1 cellular context compared by ENCODE assay signal in the genomic region with DNA sequence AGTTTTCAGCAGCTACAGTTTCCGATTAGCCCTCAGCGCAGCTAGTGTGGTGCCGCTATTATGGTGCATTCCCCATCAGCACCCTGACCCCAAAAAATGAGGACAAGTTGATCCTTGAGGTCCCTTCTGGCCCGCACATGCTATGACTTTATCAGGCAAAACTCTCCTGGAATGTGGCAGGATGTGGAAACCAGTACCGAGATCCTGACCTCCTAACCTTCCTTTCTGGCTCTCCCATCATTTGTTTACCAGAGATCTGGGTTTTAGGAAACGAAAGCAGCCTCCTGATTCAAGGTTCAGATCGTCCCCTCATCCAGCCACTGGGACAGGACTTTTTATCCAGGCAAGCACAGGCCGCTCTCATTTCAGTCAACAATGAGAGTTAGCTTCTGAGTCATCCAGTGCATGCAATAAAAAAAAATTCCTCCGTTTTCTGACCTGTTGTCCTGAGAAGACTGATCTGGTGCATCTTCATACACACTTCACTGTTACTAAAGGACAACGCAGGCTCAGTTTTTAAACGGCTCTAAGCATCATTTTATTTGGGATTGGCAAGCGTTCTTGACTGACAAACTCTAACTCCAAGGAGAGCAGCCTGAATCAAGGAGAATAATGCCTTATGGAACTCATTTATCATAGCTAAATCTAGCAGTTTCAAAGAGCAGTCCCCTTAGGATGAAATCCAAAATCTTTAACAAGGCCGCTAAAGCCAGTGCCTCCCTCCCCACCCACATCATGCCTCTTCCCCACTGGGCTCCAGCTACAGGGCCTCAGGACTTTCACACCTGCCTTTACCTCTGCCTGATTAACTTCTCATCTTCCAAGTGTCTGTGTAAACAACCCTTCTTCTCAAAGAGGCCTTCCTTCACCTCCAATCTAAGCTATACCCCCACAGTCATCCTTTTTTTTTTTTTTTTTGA.
TF ChIP-seq lines count a peak whose summit lies in the region.

No MANE protein-coding gene starts in this region.

TF ChIP-seq in HepG2, 621 proteins besides CTCF, POLR2A, EP300 and RAD21 (continued from another document and continues in another):
- TF ChIP-seq, protein P1, sequence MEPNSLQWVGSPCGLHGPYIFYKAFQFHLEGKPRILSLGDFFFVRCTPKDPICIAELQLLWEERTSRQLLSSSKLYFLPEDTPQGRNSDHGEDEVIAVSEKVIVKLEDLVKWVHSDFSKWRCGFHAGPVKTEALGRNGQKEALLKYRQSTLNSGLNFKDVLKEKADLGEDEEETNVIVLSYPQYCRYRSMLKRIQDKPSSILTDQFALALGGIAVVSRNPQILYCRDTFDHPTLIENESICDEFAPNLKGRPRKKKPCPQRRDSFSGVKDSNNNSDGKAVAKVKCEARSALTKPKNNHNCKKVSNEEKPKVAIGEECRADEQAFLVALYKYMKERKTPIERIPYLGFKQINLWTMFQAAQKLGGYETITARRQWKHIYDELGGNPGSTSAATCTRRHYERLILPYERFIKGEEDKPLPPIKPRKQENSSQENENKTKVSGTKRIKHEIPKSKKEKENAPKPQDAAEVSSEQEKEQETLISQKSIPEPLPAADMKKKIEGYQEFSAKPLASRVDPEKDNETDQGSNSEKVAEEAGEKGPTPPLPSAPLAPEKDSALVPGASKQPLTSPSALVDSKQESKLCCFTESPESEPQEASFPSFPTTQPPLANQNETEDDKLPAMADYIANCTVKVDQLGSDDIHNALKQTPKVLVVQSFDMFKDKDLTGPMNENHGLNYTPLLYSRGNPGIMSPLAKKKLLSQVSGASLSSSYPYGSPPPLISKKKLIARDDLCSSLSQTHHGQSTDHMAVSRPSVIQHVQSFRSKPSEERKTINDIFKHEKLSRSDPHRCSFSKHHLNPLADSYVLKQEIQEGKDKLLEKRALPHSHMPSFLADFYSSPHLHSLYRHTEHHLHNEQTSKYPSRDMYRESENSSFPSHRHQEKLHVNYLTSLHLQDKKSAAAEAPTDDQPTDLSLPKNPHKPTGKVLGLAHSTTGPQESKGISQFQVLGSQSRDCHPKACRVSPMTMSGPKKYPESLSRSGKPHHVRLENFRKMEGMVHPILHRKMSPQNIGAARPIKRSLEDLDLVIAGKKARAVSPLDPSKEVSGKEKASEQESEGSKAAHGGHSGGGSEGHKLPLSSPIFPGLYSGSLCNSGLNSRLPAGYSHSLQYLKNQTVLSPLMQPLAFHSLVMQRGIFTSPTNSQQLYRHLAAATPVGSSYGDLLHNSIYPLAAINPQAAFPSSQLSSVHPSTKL (CRISPR knock-in tag; IDR thresholded peaks at IDR 0.05), result peak; percentile 92
- TF ChIP-seq ERF (CRISPR knock-in tag; IDR thresholded peaks at IDR 0.05) (peak; percentile 81; the same call in 1 of the 2 replicates), MBNL3 (CRISPR knock-in tag; conservative IDR thresholded peaks at IDR 0.05) (no peak), SOX5 (CRISPR knock-in tag; IDR thresholded peaks at IDR 0.05; ENCODE audit: borderline replicate concordance) (peak; percentile 82), CHD2 (IDR thresholded peaks at IDR 0.05; ENCODE audit: low read depth, low read length) (no peak), ZNF30 (CRISPR knock-in tag; IDR thresholded peaks at IDR 0.05) (no peak), AGO1 (IDR thresholded peaks at IDR 0.05; ENCODE audit: low read depth, low read length, poor library complexity, severe bottlenecking) (no peak), PRMT3 (CRISPR knock-in tag; IDR thresholded peaks at IDR 0.05; ENCODE audit: borderline replicate concordance, low read depth) (no peak), ZNF431 (CRISPR knock-in tag; IDR thresholded peaks at IDR 0.05; ENCODE audit: borderline replicate concordance, low read depth) (no peak), ZNF136 (CRISPR knock-in tag; IDR thresholded peaks at IDR 0.05; ENCODE audit: low read depth) (no peak), KAT7 (CRISPR knock-in tag; IDR thresholded peaks at IDR 0.05; ENCODE audit: borderline replicate concordance) (no peak), ZNF546 (CRISPR knock-in tag; conservative IDR thresholded peaks at IDR 0.05) (no peak), ZNF839 (CRISPR knock-in tag; IDR thresholded peaks at IDR 0.05; ENCODE audit: borderline replicate concordance) (no peak), ARNT (IDR thresholded peaks at IDR 0.05) (no peak), ZNF274 (CRISPR knock-in tag; IDR thresholded peaks at IDR 0.05) (no peak), BCL6 (CRISPR knock-in tag; IDR thresholded peaks at IDR 0.05) (peak; percentile 82), ZNF263 (CRISPR knock-in tag; IDR thresholded peaks at IDR 0.05) (no peak), PCBP2 (optimal IDR thresholded peaks at IDR 0.05; ENCODE audit: low read depth, low read length, poor library complexity, severe bottlenecking) (no peak), HMGA1 (CRISPR knock-in tag; conservative IDR thresholded peaks at IDR 0.05) (no peak), ZSCAN21 (CRISPR knock-in tag; IDR thresholded peaks at IDR 0.05; ENCODE audit: borderline replicate concordance) (0 out of 2 replicates have a peak, but pooled peaks have one; percentile 51)
- TF ChIP-seq, protein P2, sequence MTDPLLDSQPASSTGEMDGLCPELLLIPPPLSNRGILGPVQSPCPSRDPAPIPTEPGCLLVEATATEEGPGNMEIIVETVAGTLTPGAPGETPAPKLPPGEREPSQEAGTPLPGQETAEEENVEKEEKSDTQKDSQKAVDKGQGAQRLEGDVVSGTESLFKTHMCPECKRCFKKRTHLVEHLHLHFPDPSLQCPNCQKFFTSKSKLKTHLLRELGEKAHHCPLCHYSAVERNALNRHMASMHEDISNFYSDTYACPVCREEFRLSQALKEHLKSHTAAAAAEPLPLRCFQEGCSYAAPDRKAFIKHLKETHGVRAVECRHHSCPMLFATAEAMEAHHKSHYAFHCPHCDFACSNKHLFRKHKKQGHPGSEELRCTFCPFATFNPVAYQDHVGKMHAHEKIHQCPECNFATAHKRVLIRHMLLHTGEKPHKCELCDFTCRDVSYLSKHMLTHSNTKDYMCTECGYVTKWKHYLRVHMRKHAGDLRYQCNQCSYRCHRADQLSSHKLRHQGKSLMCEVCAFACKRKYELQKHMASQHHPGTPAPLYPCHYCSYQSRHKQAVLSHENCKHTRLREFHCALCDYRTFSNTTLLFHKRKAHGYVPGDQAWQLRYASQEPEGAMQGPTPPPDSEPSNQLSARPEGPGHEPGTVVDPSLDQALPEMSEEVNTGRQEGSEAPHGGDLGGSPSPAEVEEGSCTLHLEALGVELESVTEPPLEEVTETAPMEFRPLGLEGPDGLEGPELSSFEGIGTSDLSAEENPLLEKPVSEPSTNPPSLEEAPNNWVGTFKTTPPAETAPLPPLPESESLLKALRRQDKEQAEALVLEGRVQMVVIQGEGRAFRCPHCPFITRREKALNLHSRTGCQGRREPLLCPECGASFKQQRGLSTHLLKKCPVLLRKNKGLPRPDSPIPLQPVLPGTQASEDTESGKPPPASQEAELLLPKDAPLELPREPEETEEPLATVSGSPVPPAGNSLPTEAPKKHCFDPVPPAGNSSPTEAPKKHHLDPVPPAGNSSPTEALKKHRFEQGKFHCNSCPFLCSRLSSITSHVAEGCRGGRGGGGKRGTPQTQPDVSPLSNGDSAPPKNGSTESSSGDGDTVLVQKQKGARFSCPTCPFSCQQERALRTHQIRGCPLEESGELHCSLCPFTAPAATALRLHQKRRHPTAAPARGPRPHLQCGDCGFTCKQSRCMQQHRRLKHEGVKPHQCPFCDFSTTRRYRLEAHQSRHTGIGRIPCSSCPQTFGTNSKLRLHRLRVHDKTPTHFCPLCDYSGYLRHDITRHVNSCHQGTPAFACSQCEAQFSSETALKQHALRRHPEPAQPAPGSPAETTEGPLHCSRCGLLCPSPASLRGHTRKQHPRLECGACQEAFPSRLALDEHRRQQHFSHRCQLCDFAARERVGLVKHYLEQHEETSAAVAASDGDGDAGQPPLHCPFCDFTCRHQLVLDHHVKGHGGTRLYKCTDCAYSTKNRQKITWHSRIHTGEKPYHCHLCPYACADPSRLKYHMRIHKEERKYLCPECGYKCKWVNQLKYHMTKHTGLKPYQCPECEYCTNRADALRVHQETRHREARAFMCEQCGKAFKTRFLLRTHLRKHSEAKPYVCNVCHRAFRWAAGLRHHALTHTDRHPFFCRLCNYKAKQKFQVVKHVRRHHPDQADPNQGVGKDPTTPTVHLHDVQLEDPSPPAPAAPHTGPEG (CRISPR knock-in tag; IDR thresholded peaks at IDR 0.05), result no peak
- TF ChIP-seq, protein P3, sequence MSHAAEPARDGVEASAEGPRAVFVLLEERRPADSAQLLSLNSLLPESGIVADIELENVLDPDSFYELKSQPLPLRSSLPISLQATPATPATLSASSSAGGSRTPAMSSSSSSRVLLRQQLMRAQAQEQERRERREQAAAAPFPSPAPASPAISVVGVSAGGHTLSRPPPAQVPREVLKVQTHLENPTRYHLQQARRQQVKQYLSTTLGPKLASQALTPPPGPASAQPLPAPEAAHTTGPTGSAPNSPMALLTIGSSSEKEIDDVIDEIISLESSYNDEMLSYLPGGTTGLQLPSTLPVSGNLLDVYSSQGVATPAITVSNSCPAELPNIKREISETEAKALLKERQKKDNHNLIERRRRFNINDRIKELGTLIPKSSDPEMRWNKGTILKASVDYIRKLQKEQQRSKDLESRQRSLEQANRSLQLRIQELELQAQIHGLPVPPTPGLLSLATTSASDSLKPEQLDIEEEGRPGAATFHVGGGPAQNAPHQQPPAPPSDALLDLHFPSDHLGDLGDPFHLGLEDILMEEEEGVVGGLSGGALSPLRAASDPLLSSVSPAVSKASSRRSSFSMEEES (CRISPR knock-in tag; IDR thresholded peaks at IDR 0.05), result peak; percentile 61
- TF ChIP-seq, protein P4, sequence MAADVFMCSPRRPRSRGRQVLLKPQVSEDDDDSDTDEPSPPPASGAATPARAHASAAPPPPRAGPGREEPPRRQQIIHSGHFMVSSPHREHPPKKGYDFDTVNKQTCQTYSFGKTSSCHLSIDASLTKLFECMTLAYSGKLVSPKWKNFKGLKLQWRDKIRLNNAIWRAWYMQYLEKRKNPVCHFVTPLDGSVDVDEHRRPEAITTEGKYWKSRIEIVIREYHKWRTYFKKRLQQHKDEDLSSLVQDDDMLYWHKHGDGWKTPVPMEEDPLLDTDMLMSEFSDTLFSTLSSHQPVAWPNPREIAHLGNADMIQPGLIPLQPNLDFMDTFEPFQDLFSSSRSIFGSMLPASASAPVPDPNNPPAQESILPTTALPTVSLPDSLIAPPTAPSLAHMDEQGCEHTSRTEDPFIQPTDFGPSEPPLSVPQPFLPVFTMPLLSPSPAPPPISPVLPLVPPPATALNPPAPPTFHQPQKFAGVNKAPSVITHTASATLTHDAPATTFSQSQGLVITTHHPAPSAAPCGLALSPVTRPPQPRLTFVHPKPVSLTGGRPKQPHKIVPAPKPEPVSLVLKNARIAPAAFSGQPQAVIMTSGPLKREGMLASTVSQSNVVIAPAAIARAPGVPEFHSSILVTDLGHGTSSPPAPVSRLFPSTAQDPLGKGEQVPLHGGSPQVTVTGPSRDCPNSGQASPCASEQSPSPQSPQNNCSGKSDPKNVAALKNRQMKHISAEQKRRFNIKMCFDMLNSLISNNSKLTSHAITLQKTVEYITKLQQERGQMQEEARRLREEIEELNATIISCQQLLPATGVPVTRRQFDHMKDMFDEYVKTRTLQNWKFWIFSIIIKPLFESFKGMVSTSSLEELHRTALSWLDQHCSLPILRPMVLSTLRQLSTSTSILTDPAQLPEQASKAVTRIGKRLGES (CRISPR knock-in tag; IDR thresholded peaks at IDR 0.05; ENCODE audit: borderline replicate concordance), result no peak
- TF ChIP-seq, protein P5, sequence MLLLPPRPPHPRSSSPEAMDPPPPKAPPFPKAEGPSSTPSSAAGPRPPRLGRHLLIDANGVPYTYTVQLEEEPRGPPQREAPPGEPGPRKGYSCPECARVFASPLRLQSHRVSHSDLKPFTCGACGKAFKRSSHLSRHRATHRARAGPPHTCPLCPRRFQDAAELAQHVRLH (CRISPR knock-in tag; IDR thresholded peaks at IDR 0.05; ENCODE audit: borderline replicate concordance, low read depth), result no peak
- TF ChIP-seq, protein P6, sequence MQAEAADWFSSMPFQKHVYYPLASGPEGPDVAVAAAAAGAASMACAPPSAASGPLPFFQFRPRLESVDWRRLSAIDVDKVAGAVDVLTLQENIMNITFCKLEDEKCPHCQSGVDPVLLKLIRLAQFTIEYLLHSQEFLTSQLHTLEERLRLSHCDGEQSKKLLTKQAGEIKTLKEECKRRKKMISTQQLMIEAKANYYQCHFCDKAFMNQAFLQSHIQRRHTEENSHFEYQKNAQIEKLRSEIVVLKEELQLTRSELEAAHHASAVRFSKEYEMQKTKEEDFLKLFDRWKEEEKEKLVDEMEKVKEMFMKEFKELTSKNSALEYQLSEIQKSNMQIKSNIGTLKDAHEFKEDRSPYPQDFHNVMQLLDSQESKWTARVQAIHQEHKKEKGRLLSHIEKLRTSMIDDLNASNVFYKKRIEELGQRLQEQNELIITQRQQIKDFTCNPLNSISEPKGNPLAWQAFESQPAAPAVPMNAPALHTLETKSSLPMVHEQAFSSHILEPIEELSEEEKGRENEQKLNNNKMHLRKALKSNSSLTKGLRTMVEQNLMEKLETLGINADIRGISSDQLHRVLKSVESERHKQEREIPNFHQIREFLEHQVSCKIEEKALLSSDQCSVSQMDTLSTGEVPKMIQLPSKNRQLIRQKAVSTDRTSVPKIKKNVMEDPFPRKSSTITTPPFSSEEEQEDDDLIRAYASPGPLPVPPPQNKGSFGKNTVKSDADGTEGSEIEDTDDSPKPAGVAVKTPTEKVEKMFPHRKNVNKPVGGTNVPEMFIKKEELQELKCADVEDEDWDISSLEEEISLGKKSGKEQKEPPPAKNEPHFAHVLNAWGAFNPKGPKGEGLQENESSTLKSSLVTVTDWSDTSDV (CRISPR knock-in tag; IDR thresholded peaks at IDR 0.05), result no peak
- TF ChIP-seq, protein P7, sequence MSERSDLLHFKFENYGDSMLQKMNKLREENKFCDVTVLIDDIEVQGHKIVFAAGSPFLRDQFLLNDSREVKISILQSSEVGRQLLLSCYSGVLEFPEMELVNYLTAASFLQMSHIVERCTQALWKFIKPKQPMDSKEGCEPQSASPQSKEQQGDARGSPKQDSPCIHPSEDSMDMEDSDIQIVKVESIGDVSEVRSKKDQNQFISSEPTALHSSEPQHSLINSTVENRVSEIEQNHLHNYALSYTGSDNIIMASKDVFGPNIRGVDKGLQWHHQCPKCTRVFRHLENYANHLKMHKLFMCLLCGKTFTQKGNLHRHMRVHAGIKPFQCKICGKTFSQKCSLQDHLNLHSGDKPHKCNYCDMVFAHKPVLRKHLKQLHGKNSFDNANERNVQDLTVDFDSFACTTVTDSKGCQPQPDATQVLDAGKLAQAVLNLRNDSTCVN (CRISPR knock-in tag; IDR thresholded peaks at IDR 0.05; ENCODE audit: borderline replicate concordance), result no peak
